ENCODE assay signal across 8 cellular contexts in genomic region chr3:177359601-177360357, GRCh38.
A peak's percentile ranks its signal among the peaks of the same experiment; 100 is the strongest.
DNase-seq lines count a peak whose midpoint lies in the region; ATAC-seq, FAIRE-seq and TF ChIP-seq lines count a peak whose summit lies in the region.

No MANE protein-coding gene starts in this region.

- peak in 1 of 6 experiments; percentile 20 for TF ChIP-seq CTCF in adrenal gland (IDR thresholded peaks at IDR 0.05)
- peak in 1 of 12 donors; percentile 15 for TF ChIP-seq CTCF in heart left ventricle (IDR thresholded peaks at IDR 0.05)
- peak in 4 of 6 experiments; percentile 18 to 37 (median 27) for TF ChIP-seq CTCF in upper lobe of left lung (IDR thresholded peaks at IDR 0.05)

- H3K4me1 ChIP-seq in adrenal gland (replicated peaks in 1 of 2) (peaks cover 37 to 42% of the 10 kb centered on the region in 2 donors), heart left ventricle (peaks cover 11 to 68% (median 60%) of the 10 kb centered on the region in 12 donors), upper lobe of left lung (peaks cover 43 to 53% (median 50%) of the 10 kb centered on the region in 4 donors)

- ATAC-seq in HG02840 (IDR thresholded peaks at IDR 0.05; ENCODE audit: low FRiP score, unreplicated experiment): peak; percentile 75
- ATAC-seq in heart left ventricle: peak; percentile 91 to 94 (median 92)
- ATAC-seq in upper lobe of left lung (ENCODE audit: low FRiP score in 2 of 2): peak; percentile 90 to 94

- no peak for TF ChIP-seq POLR2A in GM12891 (IDR thresholded peaks at IDR 0.05; ENCODE audit: low read depth, low read length)
- TF ChIP-seq POLR2A in adrenal gland (IDR thresholded peaks at IDR 0.05): peak; percentile 13 to 80
- TF ChIP-seq POLR2A in heart left ventricle (IDR thresholded peaks at IDR 0.05): no peak
- TF ChIP-seq POLR2A in upper lobe of left lung (IDR thresholded peaks at IDR 0.05): peak in 2 of 4 donors; percentile 29 to 69

- peak; percentile 58 for DNase-seq in GM12891 (ENCODE audit: insufficient read length, low spot score)
- DNase-seq in NCI-H1436 (lab: John Stamatoyannopoulos, UW): peak; percentile 100
- peak; percentile 98 for DNase-seq in SW480 (ENCODE audit: low spot score)
- DNase-seq in adrenal gland: peak; percentile 95 to 98 (median 96)
- peak; percentile 95 to 97 (median 96) for DNase-seq in heart left ventricle
- DNase-seq in posterior cingulate gyrus: peak; percentile 89 to 99 (median 93)
- DNase-seq in upper lobe of left lung: peak; percentile 93 to 98

- 0 to 2% (median 0%) methylated on average over 27 to 40 of the region's 40 CpGs for WGBS in adrenal gland, 4 donors
- WGBS in heart left ventricle, 4 donors: 0 to 1% (median 0%) methylated on average over 10 to 40 of the region's 40 CpGs
- 0% methylated on average over 7 to 18 of the region's 40 CpGs for WGBS in upper lobe of left lung, 2 donors

- H3K36me3 ChIP-seq in adrenal gland (replicated peaks in 1 of 2) (no peaks in the 10 kb centered on the region), heart left ventricle (no peaks in the 10 kb centered on the region), upper lobe of left lung (no peaks in the 10 kb centered on the region)

- H3K9me3 ChIP-seq in adrenal gland (replicated peaks in 1 of 3) (no peaks in the 10 kb centered on the region), heart left ventricle (no peaks in the 10 kb centered on the region), upper lobe of left lung (no peaks in the 10 kb centered on the region)

- peak; percentile 93 for FAIRE-seq in GM12891 (lab: Jason Lieb, UNC)

- intact Hi-C loops in adrenal gland (cut with DNase I) (loop anchor here (5.0 to 10.0 kb wide), 2 partner anchors 162 to 295 kb away; partner anchors contain the start of gene TBL1XR1 (in 2 of the 2)), heart left ventricle (cut with DNase I) (loop anchor here (1.0 to 10.0 kb wide), 37 partner anchors 65 to 1028 kb away; partner anchors contain the start of gene TBL1XR1 (in 9 of the 10)), posterior cingulate gyrus (cut with DNase I) (loop anchor here (2.0 to 5.0 kb wide), 3 partner anchors 133 to 417 kb away; no protein-coding TSS in a partner anchor)

- H3K4me3 ChIP-seq in adrenal gland (peak overlapping the region in 2 of 4 donors; percentile 41 to 50), heart left ventricle (peak overlapping the region in 11 of 12 donors; percentile 4 to 57 (median 41)), upper lobe of left lung (peak overlapping the region in 3 of 4 donors; percentile 29 to 48 (median 42))

- H3K27ac ChIP-seq in adrenal gland (peak overlapping the region; percentile 87 to 96 (median 94)), heart left ventricle (peak overlapping the region; percentile 73 to 95 (median 91)), upper lobe of left lung (peak overlapping the region; percentile 85 to 93 (median 87))

- H3K27me3 ChIP-seq in adrenal gland (no peaks in the 10 kb centered on the region), heart left ventricle (no peaks in the 10 kb centered on the region), upper lobe of left lung (no peaks in the 10 kb centered on the region)

- peak in 3 of 4 donors; percentile 87 to 99 (median 98) for TF ChIP-seq EP300 in upper lobe of left lung (IDR thresholded peaks at IDR 0.05)

TF ChIP-seq in GM12891, 5 proteins besides CTCF, POLR2A, EP300 and RAD21:
- no peak for TF ChIP-seq TAF1 (IDR thresholded peaks at IDR 0.05; ENCODE audit: low read depth, low read length)
- no peak for TF ChIP-seq SPI1 (IDR thresholded peaks at IDR 0.05; ENCODE audit: low read depth, low read length)
- no peak for TF ChIP-seq POLR2AphosphoS5 (IDR thresholded peaks at IDR 0.05; ENCODE audit: low read depth, low read length)
- peak; percentile 47 for TF ChIP-seq PAX5 (IDR thresholded peaks at IDR 0.05; ENCODE audit: insufficient read depth, low read length, severe bottlenecking)
- TF ChIP-seq POU2F2 (IDR thresholded peaks at IDR 0.05; ENCODE audit: low read depth, low read length): peak; percentile 69; the same call in 1 of the 2 replicates

Comparison
In these comparisons a context has a peak if more than half of its experiments do, and no peak if none do; other contexts are left out.
1. POLR2A ChIP-seq: peak in adrenal gland (2 of 2); none in GM12891 (single experiment) and heart left ventricle (0 of 2).
2. Peak in every context shown above with its lines, with median percentiles within 50 percentile points of each other: DNase-seq, ATAC-seq and H3K27ac ChIP-seq.